8 cellular contexts compared by ENCODE assay signal in the genomic region with DNA sequence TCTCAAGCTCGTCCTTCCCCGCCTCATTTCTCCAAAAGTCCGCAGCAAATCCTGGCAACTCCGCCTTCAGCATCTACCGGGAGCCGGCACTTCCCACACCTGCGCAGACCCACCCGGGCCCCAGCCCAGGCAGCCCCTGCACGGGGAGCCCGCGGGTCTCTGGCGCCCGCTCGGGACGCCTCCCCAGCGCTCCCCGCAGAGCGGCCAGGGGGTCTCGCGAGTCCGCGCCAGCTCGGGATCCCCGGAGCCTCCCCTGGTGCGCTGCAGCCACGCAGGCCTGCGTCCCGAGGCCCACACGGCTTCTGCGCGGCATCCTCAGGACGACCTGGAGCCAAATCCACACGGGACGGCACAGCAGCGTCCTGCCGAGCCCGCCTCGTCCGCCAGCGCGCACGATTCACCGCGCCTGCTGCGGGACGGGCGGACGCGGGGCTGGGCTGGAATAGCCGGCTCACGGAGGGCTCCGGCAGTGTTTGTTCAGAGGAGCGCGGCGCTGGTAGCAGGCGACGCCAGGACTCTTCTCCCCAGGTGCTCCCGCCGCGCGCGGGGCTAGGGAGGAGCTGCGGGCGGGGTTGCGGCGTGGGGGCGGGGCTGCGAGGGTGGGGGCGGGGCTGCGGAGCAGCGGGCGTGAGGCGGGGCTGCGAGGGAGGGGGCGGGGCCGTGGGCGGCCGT. TPM values are rescaled to one million over a fixed set of nuclear protein-coding genes. Genes with fewer than 3 reads are reported as not detected.
DNase-seq lines count a peak whose midpoint lies in the region; ATAC-seq and TF ChIP-seq lines count a peak whose summit lies in the region.

No MANE protein-coding gene starts in this region.

- H3K4me1 ChIP-seq in adrenal gland (replicated peaks in 1 of 2) (peaks cover 36 to 40% of the 10 kb centered on the region in 2 donors), iPS-18a (ENCODE audit: control insufficient read depth, low read depth, low read length) (peaks cover 18% of the 10 kb centered on the region), smooth muscle cell (ENCODE audit: low read depth) (peaks cover 23% of the 10 kb centered on the region)

- H3K4me3 ChIP-seq in adrenal gland, result peak overlapping the region; percentile 18 to 97 (median 44)
- peak overlapping the region; percentile 47 for H3K4me3 ChIP-seq in iPS-18a (ENCODE audit: low read length)
- H3K4me3 ChIP-seq in smooth muscle cell, result peak overlapping the region; percentile 91

- WGBS in adrenal gland, 4 donors, result 2 to 35% (median 9%) methylated on average over 5 to 77 of the region's 78 CpGs
- whole genome bisulfite sequencing in smooth muscle cell (ENCODE audit: low lambda C conversion rate), result 1% methylated on average over 45 of the region's 78 CpGs

- TF ChIP-seq POLR2A in adrenal gland (IDR thresholded peaks at IDR 0.05), result peak in 1 of 2 donors; percentile 33

- H3K9ac ChIP-seq in iPS-18a (ENCODE audit: low read length), result peak overlapping the region; percentile 2
- no peak overlapping the region for H3K9ac ChIP-seq in smooth muscle cell (ENCODE audit: low read depth)

- intact Hi-C loops in adrenal gland (cut with DNase I), result no loop called here

- H3F3A ChIP-seq in smooth muscle cell (ENCODE audit: low read depth), result peaks cover 3% of the 10 kb centered on the region

- H3K27me3 ChIP-seq in adrenal gland, result no peaks in the 10 kb centered on the region
- H3K27me3 ChIP-seq in iPS-18a (ENCODE audit: control insufficient read depth, insufficient read depth, low read length), result peaks cover 24% of the 10 kb centered on the region
- H3K27me3 ChIP-seq in smooth muscle cell (ENCODE audit: low read depth), result no peaks in the 10 kb centered on the region

- peak overlapping the region; percentile 92 for H3K4me2 ChIP-seq in smooth muscle cell

- DNase-seq in NCI-H1436 (lab: John Stamatoyannopoulos, UW), result peak; percentile 90
- no peak for DNase-seq in NCI-H1436 treated with DMSO at 0.1 percent for 48 hours (lab: John Stamatoyannopoulos, UW)
- peak; percentile 33 for DNase-seq in NCI-H2029 treated with DMSO at 0.1 percent for 48 hours (lab: John Stamatoyannopoulos, UW)
- DNase-seq in adrenal gland, result peak in 3 of 7 donors; percentile 47 to 77 (median 69)
- DNase-seq in smooth muscle cell (lab: John Stamatoyannopoulos, UW; ENCODE audit: unreplicated experiment), result no peak

- H4K20me1 ChIP-seq in smooth muscle cell (ENCODE audit: low read depth), result peaks cover 37% of the 10 kb centered on the region

- peak overlapping the region; percentile 91 for H2AFZ ChIP-seq in smooth muscle cell (ENCODE audit: low read depth)

- peaks cover 38% of the 10 kb centered on the region for H3K79me2 ChIP-seq in smooth muscle cell (ENCODE audit: low read depth)

- H3K9me3 ChIP-seq in adrenal gland (replicated peaks in 1 of 3) (no peaks in the 10 kb centered on the region), iPS-18a (ENCODE audit: control insufficient read depth, low read depth, low read length) (no peaks in the 10 kb centered on the region), smooth muscle cell (replicated peaks; ENCODE audit: low read depth) (no peaks in the 10 kb centered on the region)

- H3K36me3 ChIP-seq in adrenal gland (replicated peaks in 1 of 2) (no peaks in the 10 kb centered on the region), iPS-18a (ENCODE audit: control insufficient read depth, low read depth, low read length) (no peaks in the 10 kb centered on the region), smooth muscle cell (ENCODE audit: low read depth) (no peaks in the 10 kb centered on the region)

- peak in 1 of 6 experiments; percentile 15 for TF ChIP-seq CTCF in adrenal gland (IDR thresholded peaks at IDR 0.05)
- no peak for TF ChIP-seq CTCF in smooth muscle cell (IDR thresholded peaks at IDR 0.05; ENCODE audit: borderline replicate concordance, insufficient read depth, poor library complexity, severe bottlenecking)

- peak overlapping the region in 2 of 5 donors; percentile 41 to 67 for H3K27ac ChIP-seq in adrenal gland
- no peak overlapping the region for H3K27ac ChIP-seq in iPS-18a (ENCODE audit: low read length)
- H3K27ac ChIP-seq in smooth muscle cell (ENCODE audit: low read depth), result no peak overlapping the region

- ATAC-seq in HG02571 (IDR thresholded peaks at IDR 0.05; ENCODE audit: unreplicated experiment), result peak; percentile 32
- no peak for ATAC-seq in HG03045 (IDR thresholded peaks at IDR 0.05; ENCODE audit: unreplicated experiment)

RNA-seq across cellular contexts. Expression of a gene that starts 0.8 kb away (rescaled TPM):
- total RNA-seq in adrenal gland (10 to 100 TPM; 17.2 to 42.2 (median 30.1) TPM), smooth muscle cell (11.6 and 13.7 TPM in 2 replicates)
- polyA plus RNA-seq in adrenal gland (10 to 100 TPM in 2 of 3 donors, 1 to 10 TPM in 1; 8.7 to 62.3 (median 23.3) TPM), smooth muscle cell (20.2 and 20.9 TPM in 2 replicates)

RNA-seq across cellular contexts. Expression of a gene that starts 14.7 kb away (rescaled TPM):
- total RNA-seq in adrenal gland (10 to 100 TPM in 4 of 8 donors, 1 to 10 TPM in 4; 2.9 to 18.2 (median 7.9) TPM), smooth muscle cell (18.6 and 21.7 TPM in 2 replicates)
- polyA plus RNA-seq in adrenal gland (10 to 100 TPM in 1 of 3 donors, 1 to 10 TPM in 1, under 1 TPM in 1; 0.33 to 19.9 (median 9.8) TPM), smooth muscle cell (20.4 and 38.6 TPM in 2 replicates)

RNA-seq across cellular contexts. Expression of a gene that starts 14.9 kb away (rescaled TPM):
- total RNA-seq in adrenal gland (1 to 10 TPM in 7 of 8 donors, under 1 TPM in 1; 0.35 to 9.1 (median 6.1) TPM), smooth muscle cell (3.2 TPM in 1 of 2 replicates, not detected in the other)
- polyA plus RNA-seq in adrenal gland (10 to 100 TPM in 2 of 3 donors, under 1 TPM in 1; 0.20 to 21.0 (median 12.7) TPM), smooth muscle cell (3.6 and 9.3 TPM in 2 replicates)

RNA-seq across cellular contexts. Expression of a gene that starts 38.1 kb away (rescaled TPM):
- total RNA-seq in adrenal gland, result 1 to 10 TPM in 2 of 8 donors, under 1 TPM in 5, not detected in 1; 0.32 to 1.7 (median 0.93) TPM
- 1 to 10 TPM in 2 of 3 donors, not detected in 1; 1.7 to 4.3 TPM for polyA plus RNA-seq in adrenal gland
- 0.31 and 1.5 TPM in 2 replicates for total RNA-seq in smooth muscle cell
- 1.5 TPM in 2 replicates for polyA plus RNA-seq in smooth muscle cell

RNA-seq across cellular contexts. Expression of a gene that starts 40.1 kb away (rescaled TPM):
- 10 to 100 TPM; 10.8 to 45.0 (median 39.0) TPM for total RNA-seq in adrenal gland
- 100 to 1,000 TPM in 2 of 3 donors, 10 to 100 TPM in 1; 18.7 to 190 (median 164) TPM for polyA plus RNA-seq in adrenal gland
- total RNA-seq in smooth muscle cell, result 19.2 and 39.9 TPM in 2 replicates
- 59.1 and 82.5 TPM in 2 replicates for polyA plus RNA-seq in smooth muscle cell

Comparison
In these comparisons a context has a peak if more than half of its experiments do, and no peak if none do; other contexts are left out.
1. DNase-seq: peak in NCI-H1436 (single experiment) and NCI-H2029 treated with DMSO at 0.1 percent for 48 hours (single experiment); none in NCI-H1436 treated with DMSO at 0.1 percent for 48 hours (single experiment) and smooth muscle cell (single experiment).
2. Peak in every context shown above with its lines, with median percentiles within 50 percentile points of each other: H3K4me3 ChIP-seq.